8 cellular contexts compared by ENCODE assay signal in genomic region chr16:22077700-22078313, GRCh38. TPM values are rescaled to one million over a fixed set of nuclear protein-coding genes. Genes with fewer than 3 reads are reported as not detected.
DNase-seq lines count a peak whose midpoint lies in the region; ATAC-seq and TF ChIP-seq lines count a peak whose summit lies in the region.

No MANE protein-coding gene starts in this region.

- no peak overlapping the region for H3K27ac ChIP-seq in H9 (ENCODE audit: insufficient read length, low read depth, low read length)
- no peak overlapping the region for H3K27ac ChIP-seq in endodermal cell (ENCODE audit: low read depth, low read length)
- H3K27ac ChIP-seq in naive thymus-derived CD4-positive, alpha-beta T cell (ENCODE audit: low read depth, low read length), result no peak overlapping the region

- H3K27ac Mint-ChIP-seq in H9 (no peak overlapping the region), endodermal cell (no peak overlapping the region)
- peak overlapping the region in 1 of 9 donors; percentile 41 for H3K27ac Mint-ChIP-seq in naive thymus-derived CD4-positive, alpha-beta T cell

- H3K27me3 Mint-ChIP-seq in H9 (ENCODE audit: low read depth), result no peaks in the 10 kb centered on the region
- H3K27me3 Mint-ChIP-seq in endodermal cell (ENCODE audit: insufficient read depth), result no peaks in the 10 kb centered on the region
- no peaks in the 10 kb centered on the region for H3K27me3 Mint-ChIP-seq in naive thymus-derived CD4-positive, alpha-beta T cell

- no peak overlapping the region for H2AK5ac ChIP-seq in H9 (ENCODE audit: insufficient read length, low read length)

- H3K4me1 Mint-ChIP-seq in H9 (0 out of 4 replicates have a peak, but pooled peaks cover 0 to 2% of the 10 kb centered on the region in 2 experiments), endodermal cell (no peaks in the 10 kb centered on the region)
- H3K4me1 Mint-ChIP-seq in naive thymus-derived CD4-positive, alpha-beta T cell, result peaks cover 0 to 5% (median 2%) of the 10 kb centered on the region in 7 donors

- H2BK5ac ChIP-seq in H9 (ENCODE audit: insufficient read length, low read length), result no peak overlapping the region

- DNase-seq in AG10803 (ENCODE audit: low read depth), result peak; percentile 60
- DNase-seq in H9, result peak; percentile 62
- peak; percentile 78 for DNase-seq in NOMO-1 treated with DMSO at 0.1 percent for 48 hours (lab: John Stamatoyannopoulos, UW; ENCODE audit: unreplicated experiment)
- DNase-seq in activated CD8-positive, alpha-beta memory T cell treated with anti-CD3 and anti-CD28 coated beads for 1 hour (ENCODE audit: extremely low read depth in 1 of 2, low read depth in 1 of 2), result peak; percentile 44 to 58
- peak; percentile 86 for DNase-seq in endodermal cell
- peak; percentile 43 to 73 (median 69) for DNase-seq in naive thymus-derived CD4-positive, alpha-beta T cell
- peak; percentile 25 to 38 for DNase-seq in stimulated activated CD8-positive, alpha-beta memory T cell treated with anti-CD3 and anti-CD28 coated beads, Interleukin-7, amount 100 ng/mL, for 48 hours (ENCODE audit: extremely low read depth in 1 of 2, low read depth in 1 of 2)

- no peaks in the 10 kb centered on the region; a peak in 1 of 7 replicates for H3K36me3 Mint-ChIP-seq in H9 (ENCODE audit: insufficient read depth in 1 of 3, low read depth in 3 of 3)
- H3K36me3 Mint-ChIP-seq in endodermal cell (ENCODE audit: low read depth), result no peaks in the 10 kb centered on the region
- H3K36me3 Mint-ChIP-seq in naive thymus-derived CD4-positive, alpha-beta T cell, result peaks cover 0 to 6% (median 0%) of the 10 kb centered on the region in 5 donors

- no peak overlapping the region for H3K56ac ChIP-seq in H9 (ENCODE audit: insufficient read length, low read depth, low read length)

- H4K5ac ChIP-seq in H9 (ENCODE audit: insufficient read length, low read depth, low read length), result no peak overlapping the region

- no peaks in the 10 kb centered on the region for H3K79me1 ChIP-seq in H9 (ENCODE audit: insufficient read depth, low read depth, low read length, poor library complexity, severe bottlenecking)

- CTCF ChIA-PET in naive thymus-derived CD4-positive, alpha-beta T cell (lab: Charles Lee), result interaction anchor here (0.6 to 3.8 kb wide), 27 partner anchors 9 to 909 kb away, joined by 3 to 40 read pairs (median 3); partner anchors contain the start of genes MOSMO, PDZD9 and VWA3A

- no peak overlapping the region for H3K23ac ChIP-seq in H9 (ENCODE audit: insufficient read length, low read depth, low read length)

- no peaks in the 10 kb centered on the region for H3K79me2 ChIP-seq in H9 (ENCODE audit: insufficient read depth, low read length)

- H2BK120ac ChIP-seq in H9 (ENCODE audit: low read depth, low read length, poor library complexity, severe bottlenecking), result no peak overlapping the region

- no peaks in the 10 kb centered on the region for H3K23me2 ChIP-seq in H9 (ENCODE audit: insufficient read length, low read depth, low read length, poor library complexity, severe bottlenecking)

- POLR2A ChIA-PET in naive thymus-derived CD4-positive, alpha-beta T cell (lab: Charles Lee), result interaction anchor here (0.7 to 2.1 kb wide), 4 partner anchors 14 to 113 kb away, joined by 3 to 13 read pairs (median 4); partner anchors contain the start of gene MOSMO

- H4K20me1 ChIP-seq in H9 (ENCODE audit: control insufficient read depth, insufficient read depth, insufficient read length), result no peaks in the 10 kb centered on the region

- no peak overlapping the region for H4K8ac ChIP-seq in H9 (replicated peaks; ENCODE audit: insufficient read length, low read depth, low read length)

- H3K27me3 ChIP-seq in H9 (ENCODE audit: insufficient read depth, low read length), result no peaks in the 10 kb centered on the region
- H3K27me3 ChIP-seq in endodermal cell (ENCODE audit: control insufficient read depth, insufficient read depth, low read length, poor library complexity, severe bottlenecking), result no peaks in the 10 kb centered on the region
- no peaks in the 10 kb centered on the region for H3K27me3 ChIP-seq in naive thymus-derived CD4-positive, alpha-beta T cell (ENCODE audit: control insufficient read depth in 2 of 2, insufficient read depth in 2 of 2, low read length in 2 of 2)

- H3K4me3 Mint-ChIP-seq in H9, result no peak overlapping the region
- no peak overlapping the region for H3K4me3 Mint-ChIP-seq in endodermal cell
- H3K4me3 Mint-ChIP-seq in naive thymus-derived CD4-positive, alpha-beta T cell, result no peak overlapping the region

- H3K36me3 ChIP-seq in endodermal cell (ENCODE audit: control insufficient read depth, insufficient read depth, low read length), result no peaks in the 10 kb centered on the region
- no peaks in the 10 kb centered on the region for H3K36me3 ChIP-seq in naive thymus-derived CD4-positive, alpha-beta T cell (ENCODE audit: control insufficient read depth in 2 of 3, insufficient read depth in 3 of 3, low read length in 3 of 3)

- WGBS in H9 (ENCODE audit: extremely low coverage, insufficient read length, low lambda C conversion rate), result no CpG with 5 or more reads among the region's 8 CpGs
- WGBS in endodermal cell (ENCODE audit: insufficient coverage in 1 of 2, insufficient read length in 1 of 2), 2 experiments, result 27 to 73% methylated on average over 3 to 8 of the region's 8 CpGs

- peak; percentile 85 for TF ChIP-seq CTCF in AG10803 (conservative IDR thresholded peaks at IDR 0.05; ENCODE audit: low read length)
- peak; percentile 93 for TF ChIP-seq CTCF in H9 (conservative IDR thresholded peaks at IDR 0.05)
- TF ChIP-seq CTCF in endodermal cell (conservative IDR thresholded peaks at IDR 0.05), result peak; percentile 97

- H3K9ac ChIP-seq in H9 (ENCODE audit: extremely low read depth, insufficient read length, low read length) (no peak overlapping the region), endodermal cell (ENCODE audit: extremely low read depth, low read length, poor library complexity, severe bottlenecking) (no peak overlapping the region)

- no peak overlapping the region for H2AFZ ChIP-seq in H9 (ENCODE audit: low read length)

- H2BK15ac ChIP-seq in H9 (ENCODE audit: low read depth, low read length), result no peak overlapping the region

- H3K4me1 ChIP-seq in H9 (ENCODE audit: insufficient read depth, low read length) (no peaks in the 10 kb centered on the region), endodermal cell (ENCODE audit: control insufficient read depth, insufficient read depth, low read length) (no peaks in the 10 kb centered on the region)
- no peaks in the 10 kb centered on the region for H3K4me1 ChIP-seq in naive thymus-derived CD4-positive, alpha-beta T cell (ENCODE audit: control insufficient read depth in 2 of 2, insufficient read depth in 2 of 2, low read length in 2 of 2)

- no peak overlapping the region for H4K91ac ChIP-seq in H9 (ENCODE audit: insufficient read length, low read depth, low read length)

- H3K4ac ChIP-seq in H9 (ENCODE audit: low read depth, low read length), result no peak overlapping the region

- H2BK20ac ChIP-seq in H9 (ENCODE audit: low read depth, low read length, poor library complexity, severe bottlenecking), result no peak overlapping the region

- no peak overlapping the region for H3K18ac ChIP-seq in H9 (ENCODE audit: insufficient read length, low read depth, low read length)

- H3T11ph ChIP-seq in H9 (ENCODE audit: low read length), result no peak overlapping the region

- H3K4me3 ChIP-seq in AG10803 (ENCODE audit: low read length) (no peak overlapping the region), endodermal cell (ENCODE audit: low read length) (no peak overlapping the region)
- H3K4me3 ChIP-seq in naive thymus-derived CD4-positive, alpha-beta T cell (ENCODE audit: low read length), result no peak overlapping the region

- H3K14ac ChIP-seq in H9 (ENCODE audit: insufficient read depth, low read length), result no peak overlapping the region

- peak; percentile 87 for ATAC-seq in naive thymus-derived CD4-positive, alpha-beta T cell
- no peak for ATAC-seq in HG02973 (IDR thresholded peaks at IDR 0.05; ENCODE audit: unreplicated experiment)

- no peaks in the 10 kb centered on the region for H3K9me3 ChIP-seq in H9 (ENCODE audit: control insufficient read depth, low read depth, low read length)
- H3K9me3 ChIP-seq in endodermal cell (ENCODE audit: control insufficient read depth, low read length), result no peaks in the 10 kb centered on the region
- no peaks in the 10 kb centered on the region for H3K9me3 ChIP-seq in naive thymus-derived CD4-positive, alpha-beta T cell (ENCODE audit: control insufficient read depth in 2 of 3, low read length in 3 of 3)

- H3K9me3 Mint-ChIP-seq in H9, result no peaks in the 10 kb centered on the region
- no peaks in the 10 kb centered on the region for H3K9me3 Mint-ChIP-seq in endodermal cell
- H3K9me3 Mint-ChIP-seq in naive thymus-derived CD4-positive, alpha-beta T cell, result no peaks in the 10 kb centered on the region

- intact Hi-C loops in naive thymus-derived CD4-positive, alpha-beta T cell (cut with micrococcal nuclease), result loop anchor here (1.0 to 5.0 kb wide), 5 partner anchors 77 to 421 kb away; partner anchors contain the start of genes PDZD9 (in 2 of the 2), POLR3E (in 1 of the 2) and UQCRC2 (in 1 of the 2)

- no peak overlapping the region for H3K4me2 ChIP-seq in H9 (ENCODE audit: insufficient read depth, insufficient read length, low read length)

- no peak overlapping the region for H2BK12ac ChIP-seq in H9 (ENCODE audit: insufficient read length, low read depth, low read length)

RNA-seq across cellular contexts. Expression of gene VWA3A, which starts 14.5 kb away (rescaled TPM):
- total RNA-seq in H9 (2021), result not detected in 2 replicates
- total RNA-seq in endodermal cell, result under 1 TPM; 0.18 to 0.40 TPM
- polyA plus RNA-seq in endodermal cell (2013, experiment 1 of 2), result 0.25 TPM
- polyA plus RNA-seq in endodermal cell (2013, experiment 2 of 2), result 0.33 TPM
- total RNA-seq in naive thymus-derived CD4-positive, alpha-beta T cell, result under 1 TPM; 0.19 to 0.84 (median 0.32) TPM
- not detected for polyA plus RNA-seq in naive thymus-derived CD4-positive, alpha-beta T cell

Comparison
In these comparisons a context has a peak if more than half of its experiments do, and no peak if none do; other contexts are left out.
1. DNase-seq: peak in every context shown above with its lines; median percentile 86 in endodermal cell; 78 in NOMO-1 treated with DMSO at 0.1 percent for 48 hours; 69 in naive thymus-derived CD4-positive, alpha-beta T cell; 62 in H9; 60 in AG10803; 51 in activated CD8-positive, alpha-beta memory T cell treated with anti-CD3 and anti-CD28 coated beads for 1 hour; 32 in stimulated activated CD8-positive, alpha-beta memory T cell treated with anti-CD3 and anti-CD28 coated beads, Interleukin-7, amount 100 ng/mL, for 48 hours.